Comparison of ENCODE assay signal across 27 cellular contexts in the genomic region with DNA sequence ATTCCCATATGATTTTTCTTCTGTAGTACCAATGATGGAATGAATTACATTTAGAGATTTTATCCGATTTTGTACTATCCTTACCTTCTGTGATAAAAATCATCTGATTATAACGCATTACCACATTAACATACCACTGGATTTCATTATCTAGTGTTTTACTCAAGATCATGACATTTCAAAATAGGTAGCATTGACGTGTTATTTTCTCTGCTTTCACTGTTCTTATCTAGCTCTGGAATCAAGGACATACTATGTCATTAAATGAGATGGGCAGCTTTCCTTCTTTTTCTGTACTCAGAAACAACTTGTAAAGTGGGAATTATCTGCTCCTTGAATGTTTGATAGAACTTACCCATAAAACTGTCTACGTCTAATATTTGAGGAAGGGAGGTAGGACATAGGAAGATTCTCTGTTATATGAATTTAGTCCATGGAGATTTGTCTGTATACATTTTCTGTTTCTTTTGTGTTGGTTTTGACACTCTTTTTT.
"Had no signal": no experiment of that assay in that cellular context is flagged by ENCODE, and none has a peak within 500 bp of the region (broad histone marks: within the 10 kb centered on the region; RNA-seq: fewer than 3 reads in every experiment).

No MANE protein-coding gene starts in this region.

- H3K27ac Mint-ChIP-seq: activated CD4-positive, alpha-beta memory T cell treated with anti-CD3 and anti-CD28 coated beads, Interleukin-2, amount 10 ng/mL, durations not matched to agents 7 days and 5 days; activated CD4-positive, alpha-beta T cell treated with anti-CD3 and anti-CD28 coated beads, Interleukin-2, amount 10 ng/mL, durations not matched to agents 7 days and 5 days; activated naive CD4-positive, alpha-beta T cell treated with anti-CD3 and anti-CD28 coated beads, Interleukin-2, amount 10 ng/mL, durations not matched to agents 7 days and 5 days; activated naive CD4-positive, alpha-beta T cell treated with anti-CD3 and anti-CD28 coated beads, Interleukin-2, amount 50 U/mL, for 72 hours; activated naive CD8-positive, alpha-beta T cell treated with anti-CD3 and anti-CD28 coated beads, Interleukin-2, amount 10 ng/mL, durations not matched to agents 7 days and 5 days; activated T-cell treated with anti-CD3 and anti-CD28 coated beads, Interleukin-2, amount 50 U/mL, for 24 hours; dendritic cell treated with granulocyte-macrophage colony-stimulating factor and Interleukin-4, amounts not matched to agents 40 ng/mL and 50 ng/mL, for 4 days; endodermal cell; WTC11 had no signal

- H3K4me1 Mint-ChIP-seq: activated CD4-positive, alpha-beta memory T cell treated with anti-CD3 and anti-CD28 coated beads, Interleukin-2, amount 10 ng/mL, durations not matched to agents 7 days and 5 days; activated CD4-positive, alpha-beta T cell treated with anti-CD3 and anti-CD28 coated beads, Interleukin-2, amount 10 ng/mL, durations not matched to agents 7 days and 5 days; activated naive CD4-positive, alpha-beta T cell treated with anti-CD3 and anti-CD28 coated beads, Interleukin-2, amount 10 ng/mL, durations not matched to agents 7 days and 5 days; activated naive CD8-positive, alpha-beta T cell treated with anti-CD3 and anti-CD28 coated beads, Interleukin-2, amount 10 ng/mL, durations not matched to agents 7 days and 5 days; central memory CD8-positive, alpha-beta T cell had no signal

- H3K27me3 ChIP-seq: brain microvascular endothelial cell, dorsolateral prefrontal cortex had no signal

- H3K4me3 ChIP-seq: coronary artery, dorsolateral prefrontal cortex had no signal

- H3K4me3 Mint-ChIP-seq: activated CD4-positive, alpha-beta memory T cell treated with anti-CD3 and anti-CD28 coated beads, Interleukin-2, amount 10 ng/mL, durations not matched to agents 7 days and 5 days; activated CD4-positive, alpha-beta T cell treated with anti-CD3 and anti-CD28 coated beads, Interleukin-2, amount 10 ng/mL, durations not matched to agents 7 days and 5 days; activated naive CD4-positive, alpha-beta T cell treated with anti-CD3 and anti-CD28 coated beads, Interleukin-2, amount 10 ng/mL, durations not matched to agents 7 days and 5 days; activated naive CD8-positive, alpha-beta T cell treated with anti-CD3 and anti-CD28 coated beads, Interleukin-2, amount 10 ng/mL, durations not matched to agents 7 days and 5 days; activated T-cell treated with anti-CD3 and anti-CD28 coated beads, Interleukin-2, amount 50 U/mL, for 24 hours; activated T-cell treated with anti-CD3 and anti-CD28 coated beads, Interleukin-2, amount 50 U/mL, for 72 hours; central memory CD8-positive, alpha-beta T cell; dendritic cell treated with granulocyte-macrophage colony-stimulating factor and Interleukin-4, amounts not matched to agents 40 ng/mL and 50 ng/mL, for 4 days; endodermal cell; WTC11 had no signal

- H3K27ac ChIP-seq: brain microvascular endothelial cell, coronary artery, dorsolateral prefrontal cortex had no signal

- H3K36me3 Mint-ChIP-seq: activated naive CD4-positive, alpha-beta T cell treated with anti-CD3 and anti-CD28 coated beads, Interleukin-2, amount 10 ng/mL, durations not matched to agents 7 days and 5 days; activated naive CD8-positive, alpha-beta T cell treated with anti-CD3 and anti-CD28 coated beads, Interleukin-2, amount 10 ng/mL, durations not matched to agents 7 days and 5 days; WTC11 had no signal

- H3K36me3 ChIP-seq: brain microvascular endothelial cell had no signal

- DNase-seq: activated CD4-positive, alpha-beta memory T cell treated with anti-CD3 and anti-CD28 coated beads, Interleukin-2, amount 10 ng/mL, durations not matched to agents 7 days and 5 days; activated CD4-positive, alpha-beta T cell treated with anti-CD3 and anti-CD28 coated beads for 1 hour; activated CD4-positive, alpha-beta T cell treated with anti-CD3 and anti-CD28 coated beads for 4 hours; activated CD4-positive, alpha-beta T cell treated with anti-CD3 and anti-CD28 coated beads, Interleukin-2, amount 10 ng/mL, durations not matched to agents 7 days and 5 days; activated CD4-positive, alpha-beta T cell treated with anti-CD3 and anti-CD28 coated beads, Interleukin-2, amount 50 U/mL, for 4 hours; activated CD8-positive, alpha-beta memory T cell treated with anti-CD3 and anti-CD28 coated beads, Interleukin-2, amount 50 U/mL, for 48 hours; activated gamma-delta T cell; activated naive CD4-positive, alpha-beta T cell; activated naive CD4-positive, alpha-beta T cell treated with anti-CD3 and anti-CD28 coated beads, Interleukin-2, amount 10 ng/mL, durations not matched to agents 7 days and 5 days; activated naive CD8-positive, alpha-beta T cell treated with anti-CD3 and anti-CD28 coated beads, Interleukin-2, amount 10 ng/mL, durations not matched to agents 7 days and 5 days; activated T-cell treated with anti-CD3 and anti-CD28 coated beads for 4 hours; activated T-cell treated with anti-CD3 and anti-CD28 coated beads, Interleukin-2, amount 50 U/mL, for 24 hours; activated T-cell treated with anti-CD3 and anti-CD28 coated beads, Interleukin-2, amount 50 U/mL, for 72 hours; amniotic stem cell; anterior cingulate cortex; brain microvascular endothelial cell; dorsolateral prefrontal cortex; effector memory CD4-positive, alpha-beta T cell; endodermal cell; foreskin fibroblast; head of caudate nucleus; T-helper 2 cell had no signal

- H3K9me3 Mint-ChIP-seq: activated CD4-positive, alpha-beta memory T cell treated with anti-CD3 and anti-CD28 coated beads, Interleukin-2, amount 10 ng/mL, durations not matched to agents 7 days and 5 days; activated CD4-positive, alpha-beta T cell treated with anti-CD3 and anti-CD28 coated beads, Interleukin-2, amount 10 ng/mL, durations not matched to agents 7 days and 5 days; activated naive CD4-positive, alpha-beta T cell treated with anti-CD3 and anti-CD28 coated beads, Interleukin-2, amount 10 ng/mL, durations not matched to agents 7 days and 5 days; activated naive CD4-positive, alpha-beta T cell treated with anti-CD3 and anti-CD28 coated beads, Interleukin-2, amount 50 U/mL, for 72 hours; activated naive CD8-positive, alpha-beta T cell treated with anti-CD3 and anti-CD28 coated beads, Interleukin-2, amount 10 ng/mL, durations not matched to agents 7 days and 5 days; activated T-cell treated with anti-CD3 and anti-CD28 coated beads, Interleukin-2, amount 50 U/mL, for 24 hours; activated T-cell treated with anti-CD3 and anti-CD28 coated beads, Interleukin-2, amount 50 U/mL, for 72 hours; central memory CD8-positive, alpha-beta T cell; dendritic cell treated with granulocyte-macrophage colony-stimulating factor and Interleukin-4, amounts not matched to agents 40 ng/mL and 50 ng/mL, for 4 days; endodermal cell had no signal
